ENCODE assay signal across 34 cellular contexts in the genomic region with DNA sequence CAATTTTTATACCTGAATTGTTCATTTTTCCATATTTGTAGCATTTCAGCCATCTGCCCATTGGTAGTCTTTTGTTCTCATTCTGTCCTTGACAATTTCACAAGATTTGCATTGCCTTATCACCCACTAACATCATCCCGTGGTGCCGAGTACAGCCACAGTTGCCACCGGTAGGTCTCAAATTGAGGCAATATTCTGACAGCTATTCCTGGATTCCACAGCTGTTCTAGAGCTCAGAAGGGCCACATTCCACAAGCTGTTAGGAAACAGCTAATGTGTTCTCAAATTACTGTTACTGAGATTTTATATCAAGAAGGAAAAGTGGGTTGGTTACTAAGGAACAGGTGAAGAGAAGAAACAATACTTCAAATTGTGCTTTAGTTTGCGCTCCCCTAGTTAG.
"Had no signal": no experiment of that assay in that cellular context is flagged by ENCODE, and none has a peak within 500 bp of the region (broad histone marks: within the 10 kb centered on the region; RNA-seq: fewer than 3 reads in every experiment).

No MANE protein-coding gene starts in this region.

- H3K4me1 Mint-ChIP-seq: activated naive CD8-positive, alpha-beta T cell treated with anti-CD3 and anti-CD28 coated beads for 36 hours; memory B cell had no signal

- H3K4me3 ChIP-seq: adrenal gland, cardiac muscle cell, colonic mucosa, esophagus squamous epithelium, right lobe of liver, skin epidermis, testis, transverse colon, vagina had no signal

- H3K4me1 ChIP-seq: adrenal gland, colonic mucosa, esophagus squamous epithelium, right lobe of liver, testis, transverse colon, vagina had no signal

- H3K36me3 ChIP-seq: adrenal gland, cardiac muscle cell, colonic mucosa, esophagus squamous epithelium, neutrophil, right lobe of liver, transverse colon, vagina, WERI-Rb-1 had no signal

- H3K27ac Mint-ChIP-seq: activated naive CD8-positive, alpha-beta T cell treated with anti-CD3 and anti-CD28 coated beads for 36 hours; brain; memory B cell; natural killer cell treated with Interleukin-12 subunit alpha and Interleukin-12 subunit beta and Interleukin-15 and Interleukin-18, amount 100 ng/mL, for 72 hours; progenitor cell of endocrine pancreas had no signal

- H3K27me3 Mint-ChIP-seq: memory B cell; natural killer cell treated with Interleukin-12 subunit alpha and Interleukin-12 subunit beta and Interleukin-15 and Interleukin-18, amount 100 ng/mL, for 72 hours; progenitor cell of endocrine pancreas had no signal

- ATAC-seq: activated CD4-positive, CD25-positive, alpha-beta regulatory T cell treated with anti-CD3 and anti-CD28 coated beads, Interleukin-2, amount 50 U/mL, for 24 hours; natural killer cell treated with Interleukin-12 subunit alpha and Interleukin-12 subunit beta and Interleukin-15 and Interleukin-18, amount 100 ng/mL, for 72 hours; right lobe of liver; stimulated activated naive CD8-positive, alpha-beta T cell treated with anti-CD3 and anti-CD28 coated beads, Interleukin-15, Interleukin-2, amounts not matched to agents 100 U/mL and 50 U/mL, for 24 hours had no signal

- H3K4me3 Mint-ChIP-seq: activated naive CD8-positive, alpha-beta T cell treated with anti-CD3 and anti-CD28 coated beads for 36 hours; brain; memory B cell; natural killer cell treated with Interleukin-12 subunit alpha and Interleukin-12 subunit beta and Interleukin-15 and Interleukin-18, amount 100 ng/mL, for 72 hours had no signal

- H3K9me3 ChIP-seq: adrenal gland, colonic mucosa, esophagus squamous epithelium, neutrophil, right lobe of liver, testis, transverse colon, vagina had no signal

- H3K9me3 Mint-ChIP-seq: activated naive CD8-positive, alpha-beta T cell treated with anti-CD3 and anti-CD28 coated beads for 36 hours; memory B cell; natural killer cell treated with Interleukin-12 subunit alpha and Interleukin-12 subunit beta and Interleukin-15 and Interleukin-18, amount 100 ng/mL, for 72 hours had no signal

- H3K27ac ChIP-seq: adrenal gland, cardiac muscle cell, colonic mucosa, epithelial cell of prostate, esophagus squamous epithelium, neutrophil, right lobe of liver, skin epidermis, testis, transverse colon, vagina, WERI-Rb-1 had no signal

- H3K27me3 ChIP-seq: adrenal gland, cardiac muscle cell, colonic mucosa, esophagus squamous epithelium, neutrophil, right lobe of liver, testis, transverse colon, vagina had no signal

- H3K36me3 Mint-ChIP-seq: activated naive CD8-positive, alpha-beta T cell treated with anti-CD3 and anti-CD28 coated beads for 36 hours; brain; memory B cell; natural killer cell treated with Interleukin-12 subunit alpha and Interleukin-12 subunit beta and Interleukin-15 and Interleukin-18, amount 100 ng/mL, for 72 hours had no signal

- DNase-seq: activated CD4-positive, alpha-beta T cell treated with anti-CD3 and anti-CD28 coated beads for 48 hours; activated CD4-positive, alpha-beta T cell treated with anti-CD3 and anti-CD28 coated beads, Interleukin-2, amount 50 U/mL, for 48 hours; activated CD8-positive, alpha-beta memory T cell treated with anti-CD3 and anti-CD28 coated beads for 24 hours; activated effector memory CD4-positive, alpha-beta T cell treated with Interleukin-2 at 50 U/mL for 16 hours; activated naive CD4-positive, alpha-beta T cell treated with Interleukin-2 at 50 U/mL for 16 hours; activated naive CD8-positive, alpha-beta T cell treated with anti-CD3 and anti-CD28 coated beads for 36 hours; adrenal gland; aorta; cerebellar nuclear complex; colonic mucosa; effector CD8-positive, alpha-beta T cell; esophagus squamous epithelium; foreskin melanocyte; glutamatergic neuron; islet precursor cell; midbrain; right lobe of liver; stimulated activated CD4-positive, alpha-beta T cell treated with anti-CD3 and anti-CD28 coated beads, Interleukin-12 subunit alpha, Interleukin-12 subunit beta, amount 100 ng/mL, for 4 hours; stimulated activated CD4-positive, alpha-beta T cell treated with anti-CD3 and anti-CD28 coated beads, Interleukin-4, amount 100 ng/mL, for 1 hour; stimulated activated naive CD8-positive, alpha-beta T cell treated with anti-CD3 and anti-CD28 coated beads, Interleukin-15, Interleukin-2, amounts not matched to agents 100 U/mL and 50 U/mL, for 24 hours; T-helper 9 cell; testis; transverse colon; WERI-Rb-1 had no signal
